ENCODE assay signal across 18 cellular contexts in genomic region chr14:73719791-73720190, GRCh38. TPM values are rescaled to one million over a fixed set of nuclear protein-coding genes. Genes with fewer than 3 reads are reported as not detected.
DNase-seq lines count a peak whose midpoint lies in the region; ATAC-seq, FAIRE-seq and TF ChIP-seq lines count a peak whose summit lies in the region.
"Had no signal": no experiment of that assay in that cellular context is flagged by ENCODE, and none has a peak within 500 bp of the region (broad histone marks: within the 10 kb centered on the region; RNA-seq: fewer than 3 reads in every experiment).

No MANE protein-coding gene starts in this region.

- no peaks in the 10 kb centered on the region for H3K9me3 Mint-ChIP-seq in activated CD8-positive, alpha-beta T cell treated with anti-CD3 and anti-CD28 coated beads for 36 hours
- H3K9me3 Mint-ChIP-seq in stimulated activated effector memory CD8-positive, alpha-beta T cell treated with anti-CD3 and anti-CD28 coated beads, Interleukin-12 subunit alpha, Interleukin-12 subunit beta, amount 100 ng/mL, for 72 hours = no peaks in the 10 kb centered on the region

- CTCF ChIA-PET in activated CD8-positive, alpha-beta T cell treated with anti-CD3 and anti-CD28 coated beads for 36 hours (lab: Charles Lee) = interaction anchor here (1.2 kb wide), 1 partner anchor 9 kb away, joined by 3 read pairs; no protein-coding TSS in a partner anchor

- POLR2A ChIA-PET in activated CD8-positive, alpha-beta T cell treated with anti-CD3 and anti-CD28 coated beads for 36 hours (lab: Charles Lee) = interaction anchor here (0.8 to 1.4 kb wide), 4 partner anchors 9 to 39 kb away, joined by 3 to 5 read pairs (median 4); no protein-coding TSS in a partner anchor

- H3K4me3 Mint-ChIP-seq in activated CD8-positive, alpha-beta T cell treated with anti-CD3 and anti-CD28 coated beads for 36 hours = no peak overlapping the region
- no peak overlapping the region for H3K4me3 Mint-ChIP-seq in stimulated activated effector memory CD8-positive, alpha-beta T cell treated with anti-CD3 and anti-CD28 coated beads, Interleukin-12 subunit alpha, Interleukin-12 subunit beta, amount 100 ng/mL, for 72 hours
- H3K4me3 Mint-ChIP-seq: activated naive CD8-positive, alpha-beta T cell had no signal

- peaks cover 11% of the 10 kb centered on the region for H3K4me1 Mint-ChIP-seq in activated CD8-positive, alpha-beta T cell treated with anti-CD3 and anti-CD28 coated beads for 36 hours (ENCODE audit: low read depth)
- peaks cover 16% of the 10 kb centered on the region for H3K4me1 Mint-ChIP-seq in stimulated activated effector memory CD8-positive, alpha-beta T cell treated with anti-CD3 and anti-CD28 coated beads, Interleukin-12 subunit alpha, Interleukin-12 subunit beta, amount 100 ng/mL, for 72 hours

- DNase-seq in HTR-8/SVneo (ENCODE audit: insufficient read length, low spot score) (no peak), left lobe of liver (ENCODE audit: low spot score) (no peak), inferior parietal cortex (ENCODE audit: extremely low spot score) (no peak), NCI-H1105 (lab: John Stamatoyannopoulos, UW) (no peak), retina (no peak), GDM1 (lab: John Stamatoyannopoulos, UW) (no peak)
- DNase-seq in activated CD8-positive, alpha-beta T cell treated with anti-CD3 and anti-CD28 coated beads for 36 hours = no peak
- DNase-seq in stimulated activated effector memory CD8-positive, alpha-beta T cell treated with anti-CD3 and anti-CD28 coated beads, Interleukin-12 subunit alpha, Interleukin-12 subunit beta, amount 100 ng/mL, for 72 hours (ENCODE audit: low spot score in 2 of 2) = no peak
- DNase-seq: activated CD4-positive, alpha-beta T cell treated with anti-CD3 and anti-CD28 coated beads for 4 hours; esophagus squamous epithelium; heart left ventricle; KBM-7; MV-4-11; NCI-H2107; NCI-H526 had no signal

- no peak for ATAC-seq in activated CD8-positive, alpha-beta T cell treated with anti-CD3 and anti-CD28 coated beads for 36 hours
- peak; percentile 24 for ATAC-seq in left lobe of liver
- ATAC-seq in stimulated activated effector memory CD8-positive, alpha-beta T cell treated with anti-CD3 and anti-CD28 coated beads, Interleukin-12 subunit alpha, Interleukin-12 subunit beta, amount 100 ng/mL, for 72 hours = no peak
- ATAC-seq: heart left ventricle, sciatic nerve had no signal

- peaks cover 56% of the 10 kb centered on the region for H3K36me3 Mint-ChIP-seq in activated CD8-positive, alpha-beta T cell treated with anti-CD3 and anti-CD28 coated beads for 36 hours (ENCODE audit: low read depth)
- H3K36me3 Mint-ChIP-seq in stimulated activated effector memory CD8-positive, alpha-beta T cell treated with anti-CD3 and anti-CD28 coated beads, Interleukin-12 subunit alpha, Interleukin-12 subunit beta, amount 100 ng/mL, for 72 hours = peaks cover 100% of the 10 kb centered on the region

- peak; percentile 85 for FAIRE-seq in HTR-8/SVneo (lab: Jason Lieb, UNC)
- FAIRE-seq: islet of Langerhans had no signal

- H3K27me3 Mint-ChIP-seq in activated CD8-positive, alpha-beta T cell treated with anti-CD3 and anti-CD28 coated beads for 36 hours = no peaks in the 10 kb centered on the region
- H3K27me3 Mint-ChIP-seq: activated naive CD8-positive, alpha-beta T cell had no signal

- intact Hi-C loops in activated CD8-positive, alpha-beta T cell treated with anti-CD3 and anti-CD28 coated beads for 36 hours (cut with micrococcal nuclease) = no loop called here

- H3K27ac Mint-ChIP-seq in activated CD8-positive, alpha-beta T cell treated with anti-CD3 and anti-CD28 coated beads for 36 hours = peak overlapping the region; percentile 46
- peak overlapping the region; percentile 43 for H3K27ac Mint-ChIP-seq in stimulated activated effector memory CD8-positive, alpha-beta T cell treated with anti-CD3 and anti-CD28 coated beads, Interleukin-12 subunit alpha, Interleukin-12 subunit beta, amount 100 ng/mL, for 72 hours
- H3K27ac Mint-ChIP-seq: activated naive CD8-positive, alpha-beta T cell had no signal

- no peak for TF ChIP-seq CTCF in activated CD8-positive, alpha-beta T cell treated with anti-CD3 and anti-CD28 coated beads for 36 hours (IDR thresholded peaks at IDR 0.05)

RNA-seq across cellular contexts. Expression of gene PNMA1, which starts 5.6 kb away (rescaled TPM):
- 10 to 100 TPM; 22.9 to 24.1 TPM for total RNA-seq in activated CD8-positive, alpha-beta T cell treated with anti-CD3 and anti-CD28 coated beads for 36 hours
- 2.3 TPM for total RNA-seq in left lobe of liver
